ENCODE assay signal across 19 cellular contexts in the genomic region with DNA sequence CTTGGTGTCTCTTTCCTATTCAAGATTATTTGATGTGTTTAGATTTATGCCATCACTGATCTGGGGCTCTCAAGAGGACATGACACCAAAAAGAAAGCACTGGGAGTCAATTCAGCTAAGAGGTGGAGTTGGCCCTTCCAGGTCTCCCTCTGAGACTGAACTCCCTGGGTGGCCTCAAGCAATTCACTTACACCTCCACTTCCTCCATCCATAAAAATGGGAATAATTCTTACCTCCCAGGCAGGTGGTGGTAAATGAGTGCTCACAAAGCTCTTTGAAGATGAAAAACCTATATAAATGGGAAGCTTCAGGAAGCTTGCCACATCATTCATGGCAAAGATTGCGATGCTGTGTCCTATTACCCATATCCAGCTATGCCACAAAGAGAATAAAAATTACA.
"Had no signal": no experiment of that assay in that cellular context is flagged by ENCODE, and none has a peak within 500 bp of the region (broad histone marks: within the 10 kb centered on the region; RNA-seq: fewer than 3 reads in every experiment).

No MANE protein-coding gene starts in this region.

- H3K4me3 Mint-ChIP-seq: activated T-helper 1 cell treated with anti-CD3 and anti-CD28 coated beads, Interleukin-12 subunit alpha, Interleukin-12 subunit beta, Interleukin-2, Interleukin-4 antibody, amounts not matched to agents 30 ng/mL and 10 ng/mL and 1 ng/mL, durations not matched to agents 14 hours and 24 hours and 36 hours; naive B cell; type B pancreatic cell had no signal

- H3K4me1 ChIP-seq: colonic mucosa, testis had no signal

- DNase-seq: activated CD4-positive, alpha-beta T cell treated with anti-CD3 and anti-CD28 coated beads for 1 hour; activated CD4-positive, alpha-beta T cell treated with anti-CD3 and anti-CD28 coated beads, Interleukin-2, amount 50 U/mL, for 48 hours; activated CD8-positive, alpha-beta memory T cell treated with anti-CD3 and anti-CD28 coated beads, Interleukin-2, amount 50 U/mL, for 4 hours; aorta; brain microvascular endothelial cell; central memory CD4-positive, alpha-beta T cell; colonic mucosa; mesenchymal stem cell; mucosa of descending colon; naive B cell; stimulated activated CD4-positive, alpha-beta T cell treated with anti-CD3 and anti-CD28 coated beads, Interleukin-4, amount 100 ng/mL, for 1 hour; T-helper 2 cell; testis; WERI-Rb-1 had no signal

- H3K27ac ChIP-seq: brain microvascular endothelial cell, colonic mucosa, neutrophil, testis, WERI-Rb-1 had no signal

- H3K4me3 ChIP-seq: colonic mucosa, mucosa of descending colon, smooth muscle cell, testis had no signal

- H3K4me1 Mint-ChIP-seq: naive B cell had no signal

- H3K27me3 ChIP-seq: brain microvascular endothelial cell, colonic mucosa, neutrophil, testis had no signal

- H3K9me3 Mint-ChIP-seq: activated T-helper 1 cell treated with anti-CD3 and anti-CD28 coated beads, Interleukin-12 subunit alpha, Interleukin-12 subunit beta, Interleukin-2, Interleukin-4 antibody, amounts not matched to agents 30 ng/mL and 10 ng/mL and 1 ng/mL, durations not matched to agents 14 hours and 24 hours and 36 hours; naive B cell; type B pancreatic cell had no signal

- ATAC-seq: mucosa of descending colon, sciatic nerve had no signal

- H3K9me3 ChIP-seq: colonic mucosa, mucosa of descending colon, neutrophil, testis had no signal

- H3K36me3 ChIP-seq: brain microvascular endothelial cell, colonic mucosa, neutrophil, WERI-Rb-1 had no signal

- H3K27ac Mint-ChIP-seq: activated T-helper 1 cell treated with anti-CD3 and anti-CD28 coated beads, Interleukin-12 subunit alpha, Interleukin-12 subunit beta, Interleukin-2, Interleukin-4 antibody, amounts not matched to agents 30 ng/mL and 10 ng/mL and 1 ng/mL, durations not matched to agents 14 hours and 24 hours and 36 hours; naive B cell; type B pancreatic cell had no signal

- H3K27me3 Mint-ChIP-seq: naive B cell, type B pancreatic cell had no signal

- H3K36me3 Mint-ChIP-seq: type B pancreatic cell had no signal
